ENCODE assay signal across 2 cellular contexts in the genomic region with DNA sequence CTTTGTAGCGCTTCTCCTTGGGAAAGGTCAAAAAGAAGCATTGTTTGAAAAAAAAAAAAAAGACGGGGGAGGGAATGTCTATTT.
TF ChIP-seq lines count a peak whose summit lies in the region.

A gene (minus strand): TSS at position 46 of the 84 bp plus-strand sequence. CDS start 5,302 bp downstream, outside the sequence.

TF ChIP-seq in HEK293, 187 proteins besides CTCF, POLR2A, EP300 and RAD21 (continued from another document):
- TF ChIP-seq TRIM28 (IDR thresholded peaks at IDR 0.05; ENCODE audit: borderline replicate concordance, low read length): no peak
- no peak for TF ChIP-seq ZNF560 (tag by site-specific recombination; IDR thresholded peaks at IDR 0.05; ENCODE audit: borderline replicate concordance)
- no peak for TF ChIP-seq ZXDB (tag by site-specific recombination; IDR thresholded peaks at IDR 0.05)
- TF ChIP-seq ZNF626 (tag by site-specific recombination; IDR thresholded peaks at IDR 0.05): no peak

TF ChIP-seq in HepG2, 621 proteins besides CTCF, POLR2A, EP300 and RAD21 (continued from another document):
- TF ChIP-seq NFE2L2 (IDR thresholded peaks at IDR 0.05; ENCODE audit: low read length): no peak
TF ChIP-seq in HepG2: peak in this region for 0.
